Comparison of ENCODE assay signal across 13 cellular contexts in genomic region chr18:41713969-41714700, GRCh38.
DNase-seq lines count a peak whose midpoint lies in the region.
"Had no signal": no experiment of that assay in that cellular context is flagged by ENCODE, and none has a peak within 500 bp of the region (broad histone marks: within the 10 kb centered on the region; RNA-seq: fewer than 3 reads in every experiment).

No MANE protein-coding gene starts in this region.

- DNase-seq in NCI-H748 (lab: John Stamatoyannopoulos, UW; ENCODE audit: unreplicated experiment) (peak; percentile 22), NCI-H748 treated with DMSO at 0.1 percent for 48 hours (lab: John Stamatoyannopoulos, UW) (no peak), HAP-1 (ENCODE audit: low spot score in 2 of 2) (peak; percentile 50 to 97), neuronal stem cell (ENCODE audit: low spot score) (no peak), DMS153 (lab: John Stamatoyannopoulos, UW) (no peak)
- DNase-seq: C1 segment of cervical spinal cord; Calu3; CD4-positive, alpha-beta memory T cell; COR-L47; DND-41; GOT3; HCEC 1CT had no signal

- no peaks in the 10 kb centered on the region for H3K27me3 ChIP-seq in HAP-1 (ENCODE audit: low read depth)
- no peaks in the 10 kb centered on the region for H3K27me3 ChIP-seq in ectodermal cell (ENCODE audit: control insufficient read depth, insufficient read depth, low read length, poor library complexity, severe bottlenecking)
- H3K27me3 ChIP-seq in neuronal stem cell (ENCODE audit: control insufficient read depth in 3 of 3, insufficient read depth in 3 of 3, low read depth in 1 of 3, low read length in 3 of 3) = no peaks in the 10 kb centered on the region

- no peak overlapping the region for H2AK5ac ChIP-seq in neuronal stem cell (ENCODE audit: low read depth, low read length)

- 92 to 96% methylated on average over 2 of the region's 2 CpGs for WGBS in ectodermal cell, 2 experiments
- no CpG with 5 or more reads among the region's 2 CpGs for WGBS in neuronal stem cell (ENCODE audit: extremely low coverage in 2 of 2, insufficient read length in 2 of 2, insufficient replicate concordance in 1 of 2), 2 donors

- no peak overlapping the region for H2BK5ac ChIP-seq in neuronal stem cell (ENCODE audit: low read length)

- no peak overlapping the region for H2BK15ac ChIP-seq in neuronal stem cell (ENCODE audit: low read length)

- H3K79me1 ChIP-seq in neuronal stem cell (ENCODE audit: low read depth, low read length) = no peaks in the 10 kb centered on the region

- no peak overlapping the region for H2BK12ac ChIP-seq in neuronal stem cell (ENCODE audit: low read length)

- no peak overlapping the region for H3K14ac ChIP-seq in neuronal stem cell (ENCODE audit: low read length)

- H4K91ac ChIP-seq in neuronal stem cell (ENCODE audit: low read depth, low read length, poor library complexity) = no peak overlapping the region

- in situ Hi-C loops in HAP-1 (cut with MboI; ENCODE audit: low sequenced_read_pairs) = no loop called here

- no peak overlapping the region for H3K9ac ChIP-seq in neuronal stem cell (ENCODE audit: low read depth, low read length, poor library complexity)

- no peak overlapping the region for H2AFZ ChIP-seq in neuronal stem cell (ENCODE audit: low read length)

- H3K27ac ChIP-seq in ectodermal cell (ENCODE audit: insufficient read depth, low read depth, low read length, poor library complexity, severe bottlenecking) = peak overlapping the region; percentile 26
- peak overlapping the region; percentile 18 for H3K27ac ChIP-seq in neuronal stem cell (replicated peaks; ENCODE audit: low read length)

- H3K9me3 ChIP-seq in HAP-1 = no peaks in the 10 kb centered on the region
- no peaks in the 10 kb centered on the region for H3K9me3 ChIP-seq in ectodermal cell (ENCODE audit: control insufficient read depth, low read length)
- no peaks in the 10 kb centered on the region for H3K9me3 ChIP-seq in neuronal stem cell (replicated peaks in 1 of 2; ENCODE audit: control insufficient read depth in 2 of 2, insufficient read depth in 1 of 2, low read depth in 1 of 2, low read length in 2 of 2)

- H4K8ac ChIP-seq in neuronal stem cell (ENCODE audit: low read depth, low read length) = no peak overlapping the region

- peaks cover 15% of the 10 kb centered on the region for H3K4me1 ChIP-seq in HAP-1
- peaks cover 13% of the 10 kb centered on the region for H3K4me1 ChIP-seq in ectodermal cell (ENCODE audit: control insufficient read depth, insufficient read depth, low read length)
- H3K4me1 ChIP-seq in neuronal stem cell (ENCODE audit: control insufficient read depth in 2 of 2, insufficient read depth in 1 of 2, low read depth in 1 of 2, low read length in 2 of 2) = peaks cover 7 to 8% of the 10 kb centered on the region in 2 donors

- H3K18ac ChIP-seq in neuronal stem cell (ENCODE audit: low read length) = no peak overlapping the region

- no peaks in the 10 kb centered on the region for H3K36me3 ChIP-seq in HAP-1 (replicated peaks)
- no peaks in the 10 kb centered on the region for H3K36me3 ChIP-seq in ectodermal cell (ENCODE audit: control insufficient read depth, insufficient read depth, low read length)
- H3K36me3 ChIP-seq in neuronal stem cell (replicated peaks in 1 of 2; ENCODE audit: control insufficient read depth in 2 of 2, insufficient read depth in 2 of 2, low read length in 2 of 2) = no peaks in the 10 kb centered on the region

- no peak overlapping the region for H3K23ac ChIP-seq in neuronal stem cell (ENCODE audit: low read depth, low read length, poor library complexity)

- H2BK120ac ChIP-seq in neuronal stem cell (ENCODE audit: low read depth, low read length) = no peak overlapping the region

- H3K4ac ChIP-seq in neuronal stem cell (ENCODE audit: low read length) = no peak overlapping the region

- no peak overlapping the region for H3K4me3 ChIP-seq in HAP-1
- no peak overlapping the region for H3K4me3 ChIP-seq in ectodermal cell (ENCODE audit: insufficient read depth, low read depth, low read length)
- no peak overlapping the region for H3K4me3 ChIP-seq in neuronal stem cell (ENCODE audit: low read length in 2 of 2)

- no peak overlapping the region for H3K4me2 ChIP-seq in neuronal stem cell (ENCODE audit: insufficient read depth, low read length, poor library complexity, severe bottlenecking)

Comparison
In these comparisons a context has a peak if more than half of its experiments do, and no peak if none do; other contexts are left out.
1. DNase-seq: peak in NCI-H748 (single experiment) and HAP-1 (2 of 2); none in NCI-H748 treated with DMSO at 0.1 percent for 48 hours (single experiment), neuronal stem cell (single experiment) and DMS153 (single experiment).